Comparison of ENCODE assay signal across 28 cellular contexts in the genomic region with DNA sequence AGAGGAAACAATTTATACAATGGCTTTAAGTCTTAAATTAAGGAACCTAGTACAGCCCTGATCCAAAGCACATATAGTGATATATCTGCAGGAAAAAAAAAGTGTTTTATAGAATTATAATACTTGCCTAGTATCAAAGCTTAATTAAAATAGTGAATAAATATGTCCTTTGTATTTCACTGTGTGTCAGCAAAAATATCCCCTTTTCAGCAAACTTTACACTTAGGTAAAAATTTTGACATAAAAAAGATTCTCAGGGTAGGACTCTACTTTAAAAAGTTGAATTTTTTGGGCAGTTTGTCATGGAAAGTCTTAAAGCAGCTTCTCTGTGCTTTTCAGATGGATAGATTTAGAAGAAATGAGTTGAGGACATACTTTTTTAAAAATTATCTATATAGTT.
"Had no signal": no experiment of that assay in that cellular context is flagged by ENCODE, and none has a peak within 500 bp of the region (broad histone marks: within the 10 kb centered on the region; RNA-seq: fewer than 3 reads in every experiment).

No MANE protein-coding gene starts in this region.

- H3K27me3 Mint-ChIP-seq: stimulated activated memory B cell treated with anti-CD40 and anti-IgM and Interleukin-4, amounts not matched to agents 10 μg/mL and 1 μg/mL and 100 μg/mL, for 72 hours; stimulated activated naive CD8-positive, alpha-beta T cell treated with anti-CD3 and anti-CD28 coated beads, Interleukin-15, Interleukin-2, amounts not matched to agents 100 ng/mL and 50 ng/mL, for 24 hours; type B pancreatic cell had no signal

- H3K9me3 ChIP-seq: stomach, suprapubic skin, testis, thoracic aorta, thyroid gland, tibial artery, tibial nerve, transverse colon, upper lobe of left lung, upper lobe of right lung, uterus, vagina had no signal

- DNase-seq: stimulated activated CD4-positive, alpha-beta T cell treated with anti-CD3 and anti-CD28 coated beads, Interleukin-2, amount 100 ng/mL, for 48 hours; stimulated activated CD4-positive, alpha-beta T cell treated with anti-CD3 and anti-CD28 coated beads, Interleukin-4, amount 100 ng/mL, for 1 hour; stimulated activated CD4-positive, alpha-beta T cell treated with anti-CD3 and anti-CD28 coated beads, Interleukin-4, amount 100 ng/mL, for 24 hours; stimulated activated CD4-positive, alpha-beta T cell treated with anti-CD3 and anti-CD28 coated beads, Interleukin-4, amount 100 ng/mL, for 4 hours; stimulated activated CD8-positive, alpha-beta memory T cell treated with anti-CD3 and anti-CD28 coated beads, Interleukin-4, amount 100 ng/mL, for 48 hours; stimulated activated naive B cell treated with anti-CD40 and anti-IgM and Interleukin-4, amounts not matched to agents 10 μg/mL and 1 μg/mL and 100 μg/mL, for 72 hours; stimulated activated naive CD4-positive, alpha-beta T cell; stimulated activated naive CD4-positive, alpha-beta T cell treated with Interleukin-2 at 50 U/mL for 16 hours; stimulated activated naive CD8-positive, alpha-beta T cell treated with anti-CD3 and anti-CD28 coated beads, Interleukin-15, Interleukin-2, amounts not matched to agents 100 U/mL and 50 U/mL, for 24 hours; stomach; substantia nigra; testis; thyroid gland; tibial artery; transverse colon; trophoblast cell; upper lobe of left lung; upper lobe of right lung; uterus had no signal

- ATAC-seq: stimulated activated effector memory CD8-positive, alpha-beta T cell treated with anti-CD3 and anti-CD28 coated beads, Interleukin-12 subunit alpha, Interleukin-12 subunit beta, amount 100 ng/mL, for 72 hours; stimulated activated memory B cell treated with anti-CD40 and anti-IgM and Interleukin-4, amounts not matched to agents 10 μg/mL and 1 μg/mL and 100 μg/mL, for 72 hours; stimulated activated naive B cell treated with anti-CD40 and anti-IgM and Interleukin-4, amounts not matched to agents 10 μg/mL and 1 μg/mL and 100 μg/mL, for 72 hours; stimulated activated naive CD8-positive, alpha-beta T cell treated with anti-CD3 and anti-CD28 coated beads, Interleukin-15, Interleukin-2, amounts not matched to agents 100 U/mL and 50 U/mL, for 24 hours; upper lobe of right lung had no signal

- H3K27ac ChIP-seq: stomach, suprapubic skin, testis, thoracic aorta, thyroid gland, tibial artery, tibial nerve, transverse colon, upper lobe of left lung, upper lobe of right lung, uterus, vagina had no signal

- H3K36me3 ChIP-seq: stomach, suprapubic skin, thoracic aorta, thyroid gland, tibial artery, tibial nerve, transverse colon, upper lobe of left lung, upper lobe of right lung, uterus, vagina had no signal

- H3K9me3 Mint-ChIP-seq: stimulated activated effector memory CD8-positive, alpha-beta T cell treated with anti-CD3 and anti-CD28 coated beads, Interleukin-12 subunit alpha, Interleukin-12 subunit beta, amount 100 ng/mL, for 72 hours; stimulated activated naive CD8-positive, alpha-beta T cell treated with anti-CD3 and anti-CD28 coated beads, Interleukin-15, Interleukin-2, amounts not matched to agents 100 ng/mL and 50 ng/mL, for 24 hours had no signal

- H3K4me3 ChIP-seq: stomach, suprapubic skin, testis, thoracic aorta, thyroid gland, tibial artery, tibial nerve, transverse colon, upper lobe of left lung, upper lobe of right lung, uterus, vagina had no signal

- H3K27me3 ChIP-seq: stomach, suprapubic skin, testis, thyroid gland, tibial artery, tibial nerve, transverse colon, upper lobe of left lung, upper lobe of right lung, uterus, vagina had no signal

- H3K4me1 Mint-ChIP-seq: stimulated activated effector memory CD8-positive, alpha-beta T cell treated with anti-CD3 and anti-CD28 coated beads, Interleukin-12 subunit alpha, Interleukin-12 subunit beta, amount 100 ng/mL, for 72 hours; stimulated activated memory B cell treated with anti-CD40 and anti-IgM and Interleukin-4, amounts not matched to agents 10 μg/mL and 1 μg/mL and 100 μg/mL, for 72 hours; stimulated activated naive B cell treated with anti-CD40 and anti-IgM and Interleukin-4, amounts not matched to agents 10 μg/mL and 1 μg/mL and 100 μg/mL, for 72 hours had no signal

- H3K4me3 Mint-ChIP-seq: stimulated activated effector memory CD8-positive, alpha-beta T cell treated with anti-CD3 and anti-CD28 coated beads, Interleukin-12 subunit alpha, Interleukin-12 subunit beta, amount 100 ng/mL, for 72 hours; stimulated activated memory B cell treated with anti-CD40 and anti-IgM and Interleukin-4, amounts not matched to agents 10 μg/mL and 1 μg/mL and 100 μg/mL, for 72 hours; stimulated activated naive B cell treated with anti-CD40 and anti-IgM and Interleukin-4, amounts not matched to agents 10 μg/mL and 1 μg/mL and 100 μg/mL, for 72 hours; stimulated activated naive CD8-positive, alpha-beta T cell treated with anti-CD3 and anti-CD28 coated beads, Interleukin-15, Interleukin-2, amounts not matched to agents 100 ng/mL and 50 ng/mL, for 24 hours; type B pancreatic cell had no signal

- H3K4me1 ChIP-seq: stomach, suprapubic skin, testis, thyroid gland, tibial artery, tibial nerve, transverse colon, upper lobe of left lung, upper lobe of right lung, uterus, vagina had no signal

- FAIRE-seq: urothelium cell line had no signal

- H3K27ac Mint-ChIP-seq: stimulated activated effector memory CD8-positive, alpha-beta T cell treated with anti-CD3 and anti-CD28 coated beads, Interleukin-12 subunit alpha, Interleukin-12 subunit beta, amount 100 ng/mL, for 72 hours; stimulated activated memory B cell treated with anti-CD40 and anti-IgM and Interleukin-4, amounts not matched to agents 10 μg/mL and 1 μg/mL and 100 μg/mL, for 72 hours; stimulated activated naive B cell treated with anti-CD40 and anti-IgM and Interleukin-4, amounts not matched to agents 10 μg/mL and 1 μg/mL and 100 μg/mL, for 72 hours; stimulated activated naive CD8-positive, alpha-beta T cell treated with anti-CD3 and anti-CD28 coated beads, Interleukin-15, Interleukin-2, amounts not matched to agents 100 ng/mL and 50 ng/mL, for 24 hours; type B pancreatic cell had no signal
